ENCODE assay signal across 1 cellular context in the genomic region with DNA sequence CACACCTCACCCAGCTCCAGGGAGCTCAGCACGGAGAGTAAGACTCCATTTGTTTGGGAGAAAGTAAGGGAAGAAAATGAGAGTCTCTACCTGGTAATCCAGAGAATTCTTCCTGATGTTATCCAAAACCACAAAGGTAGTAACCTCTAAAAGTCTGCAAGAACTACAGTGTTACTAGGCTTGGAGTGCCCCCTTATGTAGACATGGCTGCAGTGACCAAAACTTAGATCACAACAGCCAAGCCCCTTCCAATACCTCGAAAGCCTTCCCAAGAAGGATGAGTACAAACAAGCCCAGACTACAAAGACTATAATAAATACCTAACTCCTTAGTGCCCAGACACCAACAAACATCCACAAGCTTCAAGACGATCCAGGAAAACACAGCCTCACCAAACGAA.
TF ChIP-seq lines count a peak whose summit lies in the region.

No MANE protein-coding gene starts in this region.

TF ChIP-seq in GM23338, 12 proteins besides CTCF, POLR2A, EP300 and RAD21:
- TF ChIP-seq EZH2phosphoT487 (IDR thresholded peaks at IDR 0.05; ENCODE audit: unreplicated experiment) (no peak), ZNF331 (CRISPR knock-in tag; IDR thresholded peaks at IDR 0.05; ENCODE audit: low read depth) (no peak), CREB1 (CRISPR knock-in tag; IDR thresholded peaks at IDR 0.05; ENCODE audit: low read depth) (no peak), EZH2 (IDR thresholded peaks at IDR 0.05; ENCODE audit: low read depth, unreplicated experiment) (no peak), ZNF114 (CRISPR knock-in tag; IDR thresholded peaks at IDR 0.05) (no peak), JUNB (IDR thresholded peaks at IDR 0.05; ENCODE audit: unreplicated experiment) (no peak), STAT1 (IDR thresholded peaks at IDR 0.05; ENCODE audit: unreplicated experiment) (no peak), POLR2AphosphoS5 (IDR thresholded peaks at IDR 0.05; ENCODE audit: low read depth) (no peak), NANOG (IDR thresholded peaks at IDR 0.05; ENCODE audit: borderline replicate concordance) (no peak)
- TF ChIP-seq, protein P1, sequence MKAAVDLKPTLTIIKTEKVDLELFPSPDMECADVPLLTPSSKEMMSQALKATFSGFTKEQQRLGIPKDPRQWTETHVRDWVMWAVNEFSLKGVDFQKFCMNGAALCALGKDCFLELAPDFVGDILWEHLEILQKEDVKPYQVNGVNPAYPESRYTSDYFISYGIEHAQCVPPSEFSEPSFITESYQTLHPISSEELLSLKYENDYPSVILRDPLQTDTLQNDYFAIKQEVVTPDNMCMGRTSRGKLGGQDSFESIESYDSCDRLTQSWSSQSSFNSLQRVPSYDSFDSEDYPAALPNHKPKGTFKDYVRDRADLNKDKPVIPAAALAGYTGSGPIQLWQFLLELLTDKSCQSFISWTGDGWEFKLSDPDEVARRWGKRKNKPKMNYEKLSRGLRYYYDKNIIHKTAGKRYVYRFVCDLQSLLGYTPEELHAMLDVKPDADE (IDR thresholded peaks at IDR 0.05) = no peak
- TF ChIP-seq, protein P2, sequence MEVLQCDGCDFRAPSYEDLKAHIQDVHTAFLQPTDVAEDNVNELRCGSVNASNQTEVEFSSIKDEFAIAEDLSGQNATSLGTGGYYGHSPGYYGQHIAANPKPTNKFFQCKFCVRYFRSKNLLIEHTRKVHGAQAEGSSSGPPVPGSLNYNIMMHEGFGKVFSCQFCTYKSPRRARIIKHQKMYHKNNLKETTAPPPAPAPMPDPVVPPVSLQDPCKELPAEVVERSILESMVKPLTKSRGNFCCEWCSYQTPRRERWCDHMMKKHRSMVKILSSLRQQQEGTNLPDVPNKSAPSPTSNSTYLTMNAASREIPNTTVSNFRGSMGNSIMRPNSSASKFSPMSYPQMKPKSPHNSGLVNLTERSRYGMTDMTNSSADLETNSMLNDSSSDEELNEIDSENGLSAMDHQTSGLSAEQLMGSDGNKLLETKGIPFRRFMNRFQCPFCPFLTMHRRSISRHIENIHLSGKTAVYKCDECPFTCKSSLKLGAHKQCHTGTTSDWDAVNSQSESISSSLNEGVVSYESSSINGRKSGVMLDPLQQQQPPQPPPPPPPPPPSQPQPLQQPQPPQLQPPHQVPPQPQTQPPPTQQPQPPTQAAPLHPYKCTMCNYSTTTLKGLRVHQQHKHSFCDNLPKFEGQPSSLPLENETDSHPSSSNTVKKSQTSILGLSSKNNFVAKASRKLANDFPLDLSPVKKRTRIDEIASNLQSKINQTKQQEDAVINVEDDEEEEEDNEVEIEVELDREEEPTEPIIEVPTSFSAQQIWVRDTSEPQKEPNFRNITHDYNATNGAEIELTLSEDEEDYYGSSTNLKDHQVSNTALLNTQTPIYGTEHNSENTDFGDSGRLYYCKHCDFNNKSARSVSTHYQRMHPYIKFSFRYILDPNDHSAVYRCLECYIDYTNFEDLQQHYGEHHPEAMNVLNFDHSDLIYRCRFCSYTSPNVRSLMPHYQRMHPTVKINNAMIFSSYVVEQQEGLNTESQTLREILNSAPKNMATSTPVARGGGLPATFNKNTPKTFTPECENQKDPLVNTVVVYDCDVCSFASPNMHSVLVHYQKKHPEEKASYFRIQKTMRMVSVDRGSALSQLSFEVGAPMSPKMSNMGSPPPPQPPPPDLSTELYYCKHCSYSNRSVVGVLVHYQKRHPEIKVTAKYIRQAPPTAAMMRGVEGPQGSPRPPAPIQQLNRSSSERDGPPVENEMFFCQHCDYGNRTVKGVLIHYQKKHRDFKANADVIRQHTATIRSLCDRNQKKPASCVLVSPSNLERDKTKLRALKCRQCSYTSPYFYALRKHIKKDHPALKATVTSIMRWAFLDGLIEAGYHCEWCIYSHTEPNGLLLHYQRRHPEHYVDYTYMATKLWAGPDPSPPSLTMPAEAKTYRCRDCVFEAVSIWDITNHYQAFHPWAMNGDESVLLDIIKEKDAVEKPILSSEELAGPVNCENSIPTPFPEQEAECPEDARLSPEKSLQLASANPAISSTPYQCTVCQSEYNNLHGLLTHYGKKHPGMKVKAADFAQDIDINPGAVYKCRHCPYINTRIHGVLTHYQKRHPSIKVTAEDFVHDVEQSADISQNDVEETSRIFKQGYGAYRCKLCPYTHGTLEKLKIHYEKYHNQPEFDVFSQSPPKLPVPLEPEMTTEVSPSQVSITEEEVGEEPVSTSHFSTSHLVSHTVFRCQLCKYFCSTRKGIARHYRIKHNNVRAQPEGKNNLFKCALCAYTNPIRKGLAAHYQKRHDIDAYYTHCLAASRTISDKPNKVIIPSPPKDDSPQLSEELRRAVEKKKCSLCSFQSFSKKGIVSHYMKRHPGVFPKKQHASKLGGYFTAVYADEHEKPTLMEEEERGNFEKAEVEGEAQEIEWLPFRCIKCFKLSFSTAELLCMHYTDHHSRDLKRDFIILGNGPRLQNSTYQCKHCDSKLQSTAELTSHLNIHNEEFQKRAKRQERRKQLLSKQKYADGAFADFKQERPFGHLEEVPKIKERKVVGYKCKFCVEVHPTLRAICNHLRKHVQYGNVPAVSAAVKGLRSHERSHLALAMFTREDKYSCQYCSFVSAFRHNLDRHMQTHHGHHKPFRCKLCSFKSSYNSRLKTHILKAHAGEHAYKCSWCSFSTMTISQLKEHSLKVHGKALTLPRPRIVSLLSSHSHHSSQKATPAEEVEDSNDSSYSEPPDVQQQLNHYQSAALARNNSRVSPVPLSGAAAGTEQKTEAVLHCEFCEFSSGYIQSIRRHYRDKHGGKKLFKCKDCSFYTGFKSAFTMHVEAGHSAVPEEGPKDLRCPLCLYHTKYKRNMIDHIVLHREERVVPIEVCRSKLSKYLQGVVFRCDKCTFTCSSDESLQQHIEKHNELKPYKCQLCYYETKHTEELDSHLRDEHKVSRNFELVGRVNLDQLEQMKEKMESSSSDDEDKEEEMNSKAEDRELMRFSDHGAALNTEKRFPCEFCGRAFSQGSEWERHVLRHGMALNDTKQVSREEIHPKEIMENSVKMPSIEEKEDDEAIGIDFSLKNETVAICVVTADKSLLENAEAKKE (CRISPR knock-in tag; IDR thresholded peaks at IDR 0.05) = no peak
- TF ChIP-seq, protein P3, sequence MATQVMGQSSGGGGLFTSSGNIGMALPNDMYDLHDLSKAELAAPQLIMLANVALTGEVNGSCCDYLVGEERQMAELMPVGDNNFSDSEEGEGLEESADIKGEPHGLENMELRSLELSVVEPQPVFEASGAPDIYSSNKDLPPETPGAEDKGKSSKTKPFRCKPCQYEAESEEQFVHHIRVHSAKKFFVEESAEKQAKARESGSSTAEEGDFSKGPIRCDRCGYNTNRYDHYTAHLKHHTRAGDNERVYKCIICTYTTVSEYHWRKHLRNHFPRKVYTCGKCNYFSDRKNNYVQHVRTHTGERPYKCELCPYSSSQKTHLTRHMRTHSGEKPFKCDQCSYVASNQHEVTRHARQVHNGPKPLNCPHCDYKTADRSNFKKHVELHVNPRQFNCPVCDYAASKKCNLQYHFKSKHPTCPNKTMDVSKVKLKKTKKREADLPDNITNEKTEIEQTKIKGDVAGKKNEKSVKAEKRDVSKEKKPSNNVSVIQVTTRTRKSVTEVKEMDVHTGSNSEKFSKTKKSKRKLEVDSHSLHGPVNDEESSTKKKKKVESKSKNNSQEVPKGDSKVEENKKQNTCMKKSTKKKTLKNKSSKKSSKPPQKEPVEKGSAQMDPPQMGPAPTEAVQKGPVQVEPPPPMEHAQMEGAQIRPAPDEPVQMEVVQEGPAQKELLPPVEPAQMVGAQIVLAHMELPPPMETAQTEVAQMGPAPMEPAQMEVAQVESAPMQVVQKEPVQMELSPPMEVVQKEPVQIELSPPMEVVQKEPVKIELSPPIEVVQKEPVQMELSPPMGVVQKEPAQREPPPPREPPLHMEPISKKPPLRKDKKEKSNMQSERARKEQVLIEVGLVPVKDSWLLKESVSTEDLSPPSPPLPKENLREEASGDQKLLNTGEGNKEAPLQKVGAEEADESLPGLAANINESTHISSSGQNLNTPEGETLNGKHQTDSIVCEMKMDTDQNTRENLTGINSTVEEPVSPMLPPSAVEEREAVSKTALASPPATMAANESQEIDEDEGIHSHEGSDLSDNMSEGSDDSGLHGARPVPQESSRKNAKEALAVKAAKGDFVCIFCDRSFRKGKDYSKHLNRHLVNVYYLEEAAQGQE (IDR thresholded peaks at IDR 0.05; ENCODE audit: unreplicated experiment) = no peak
TF ChIP-seq in GM23338: peak in this region for 0.
